Comparison of ENCODE assay signal across 10 cellular contexts in genomic region chr1:58857673-58858343, GRCh38.
DNase-seq lines count a peak whose midpoint lies in the region; ATAC-seq and TF ChIP-seq lines count a peak whose summit lies in the region.
"Had no signal": no experiment of that assay in that cellular context is flagged by ENCODE, and none has a peak within 500 bp of the region (broad histone marks: within the 10 kb centered on the region; RNA-seq: fewer than 3 reads in every experiment).

No MANE protein-coding gene starts in this region.

- DNase-seq in activated CD4-positive, alpha-beta T cell treated with anti-CD3 and anti-CD28 coated beads, Interleukin-2, amount 10 ng/mL, durations not matched to agents 24 days and 14 days = peak; percentile 81
- no peak for DNase-seq in activated CD4-positive, alpha-beta T cell treated with anti-CD3 and anti-CD28 coated beads for 1 hour
- DNase-seq in spleen (no peak), KBM-7 (no peak), ascending aorta (ENCODE audit: low spot score in 2 of 2) (no peak), NCI-H187 treated with DMSO at 0.1 percent for 48 hours (lab: John Stamatoyannopoulos, UW) (no peak)

- H2AFZ ChIP-seq in OCI-LY3 (ENCODE audit: low read depth, low read length) = peak overlapping the region; percentile 59

- in situ Hi-C loops in KBM-7 (cut with MboI; ENCODE audit: low pct_unique_long_range_greater_than_20kb, low sequenced_read_pairs) = no loop called here

- ATAC-seq in HG02678 (IDR thresholded peaks at IDR 0.05; ENCODE audit: unreplicated experiment) = peak; percentile 80

- peak overlapping the region; percentile 7; the same call in 1 of the 2 replicates for H3K4me2 ChIP-seq in OCI-LY3 (ENCODE audit: low read length)

- peaks cover 2% of the 10 kb centered on the region for H3K27me3 Mint-ChIP-seq in activated CD4-positive, alpha-beta T cell treated with anti-CD3 and anti-CD28 coated beads, Interleukin-2, amount 10 ng/mL, durations not matched to agents 24 days and 14 days

- H3K4me3 ChIP-seq in OCI-LY3 (ENCODE audit: low read length) (no peak overlapping the region), spleen (no peak overlapping the region), ascending aorta (no peak overlapping the region)
- H3K4me3 ChIP-seq: cardiac muscle cell, SK-N-MC had no signal

- H4K20me1 ChIP-seq in OCI-LY3 (ENCODE audit: insufficient read depth, low read length) = no peaks in the 10 kb centered on the region

- H3K36me3 ChIP-seq in OCI-LY3 (replicated peaks; ENCODE audit: low read depth, low read length) = no peaks in the 10 kb centered on the region
- H3K36me3 ChIP-seq in spleen = no peaks in the 10 kb centered on the region
- H3K36me3 ChIP-seq in ascending aorta = no peaks in the 10 kb centered on the region
- H3K36me3 ChIP-seq: cardiac muscle cell had no signal

- H3K9me3 ChIP-seq in OCI-LY3 (ENCODE audit: insufficient read depth, low read length) (no peaks in the 10 kb centered on the region), spleen (no peaks in the 10 kb centered on the region), ascending aorta (no peaks in the 10 kb centered on the region)

- WGBS in spleen, 5 donors = 56 to 100% (median 72%) methylated on average over 1 of the region's 1 CpG

- H3K4me1 Mint-ChIP-seq in activated CD4-positive, alpha-beta T cell treated with anti-CD3 and anti-CD28 coated beads, Interleukin-2, amount 10 ng/mL, durations not matched to agents 24 days and 14 days = peaks cover 49% of the 10 kb centered on the region

- H3K4me1 ChIP-seq in OCI-LY3 (ENCODE audit: low read length) = peaks cover 31% of the 10 kb centered on the region
- H3K4me1 ChIP-seq in spleen = peaks cover 0 to 25% (median 15%) of the 10 kb centered on the region in 6 donors
- no peaks in the 10 kb centered on the region for H3K4me1 ChIP-seq in ascending aorta

- H3K27ac ChIP-seq in OCI-LY3 (ENCODE audit: low read length) = no peak overlapping the region
- peak overlapping the region in 5 of 8 donors; percentile 10 to 51 (median 47) for H3K27ac ChIP-seq in spleen
- no peak overlapping the region for H3K27ac ChIP-seq in ascending aorta
- H3K27ac ChIP-seq: cardiac muscle cell, SK-N-MC had no signal

- no peak for TF ChIP-seq CTCF in OCI-LY3 (IDR thresholded peaks at IDR 0.05; ENCODE audit: low read depth, low read length)
- TF ChIP-seq CTCF in spleen (IDR thresholded peaks at IDR 0.05 in 8 of 11, conservative IDR thresholded peaks at IDR 0.05 in 3 of 11) = no peak
- no peak for TF ChIP-seq CTCF in ascending aorta (IDR thresholded peaks at IDR 0.05)

- peak overlapping the region; percentile 64 for H3K4me3 Mint-ChIP-seq in activated CD4-positive, alpha-beta T cell treated with anti-CD3 and anti-CD28 coated beads, Interleukin-2, amount 10 ng/mL, durations not matched to agents 24 days and 14 days

- H3K79me2 ChIP-seq in OCI-LY3 (ENCODE audit: low read length) = no peaks in the 10 kb centered on the region

- intact Hi-C loops in activated CD4-positive, alpha-beta T cell treated with anti-CD3 and anti-CD28 coated beads, Interleukin-2, amount 10 ng/mL, durations not matched to agents 24 days and 14 days (cut with micrococcal nuclease) = loop anchor here (2.0 to 10.0 kb wide), 6 partner anchors 41 to 164 kb away; partner anchors contain the start of gene JUN
- intact Hi-C loops in spleen (cut with DNase I; ENCODE audit: low total_unique reads) = no loop called here
- intact Hi-C loops in ascending aorta (cut with DNase I) = no loop called here

- H3K9ac ChIP-seq in OCI-LY3 (ENCODE audit: low read length) = no peak overlapping the region

- no peak for TF ChIP-seq POLR2A in spleen (IDR thresholded peaks at IDR 0.05)

- H3K27me3 ChIP-seq in OCI-LY3 (ENCODE audit: low read depth, low read length) = no peaks in the 10 kb centered on the region
- no peaks in the 10 kb centered on the region for H3K27me3 ChIP-seq in spleen (replicated peaks in 1 of 7)
- no peaks in the 10 kb centered on the region for H3K27me3 ChIP-seq in ascending aorta
- H3K27me3 ChIP-seq: cardiac muscle cell had no signal

- H3K36me3 Mint-ChIP-seq in activated CD4-positive, alpha-beta T cell treated with anti-CD3 and anti-CD28 coated beads, Interleukin-2, amount 10 ng/mL, durations not matched to agents 24 days and 14 days (ENCODE audit: low read depth) = peaks cover 5% of the 10 kb centered on the region

- peaks cover 9% of the 10 kb centered on the region for H3K9me3 Mint-ChIP-seq in activated CD4-positive, alpha-beta T cell treated with anti-CD3 and anti-CD28 coated beads, Interleukin-2, amount 10 ng/mL, durations not matched to agents 24 days and 14 days

- H3K27ac Mint-ChIP-seq in activated CD4-positive, alpha-beta T cell treated with anti-CD3 and anti-CD28 coated beads, Interleukin-2, amount 10 ng/mL, durations not matched to agents 24 days and 14 days = peak overlapping the region; percentile 92

Comparison
In these comparisons a context has a peak if more than half of its experiments do, and no peak if none do; other contexts are left out.
1. H3K27ac ChIP-seq: peak in spleen (5 of 8); none in OCI-LY3 (single experiment) and ascending aorta (0 of 2).